ENCODE assay signal across 8 cellular contexts in the genomic region with DNA sequence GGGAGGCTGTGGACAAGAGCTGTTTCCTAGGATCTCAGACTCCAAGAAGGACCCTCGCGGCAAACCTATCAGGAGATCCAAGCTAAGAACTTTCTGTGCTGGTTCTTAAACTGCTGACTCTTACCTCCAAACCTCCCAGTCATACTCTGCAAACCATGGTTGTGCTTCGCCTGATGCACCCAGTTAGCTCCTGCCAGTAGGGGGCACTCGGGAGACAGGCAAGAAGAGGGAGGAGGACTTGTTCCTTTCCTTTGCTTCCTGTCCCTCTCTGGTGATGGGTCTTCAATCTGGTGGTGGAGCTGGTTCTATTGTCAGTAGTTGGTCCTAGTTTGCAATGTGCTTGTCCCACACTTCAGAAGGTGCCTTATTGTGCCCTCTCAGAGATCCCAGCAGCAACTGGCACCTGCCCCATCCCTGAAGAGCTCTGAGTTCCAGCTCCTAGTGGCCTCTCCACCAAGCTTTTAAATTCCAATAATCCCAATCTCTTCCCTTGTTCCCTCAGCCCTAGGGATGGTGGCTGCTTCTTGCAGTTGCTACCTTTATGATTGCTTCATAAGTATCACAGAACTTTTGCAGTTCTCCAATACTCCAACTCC.
DNase-seq lines count a peak whose midpoint lies in the region; ATAC-seq and TF ChIP-seq lines count a peak whose summit lies in the region.

No MANE protein-coding gene starts in this region.

- H3K4me3 ChIP-seq in A673 (ENCODE audit: low read depth, low read length, poor library complexity, severe bottlenecking), result no peak overlapping the region

- no peaks in the 10 kb centered on the region for H3K9me3 ChIP-seq in A673 (ENCODE audit: low read depth, low read length, poor library complexity, severe bottlenecking)

- H3K36me3 ChIP-seq in A673 (ENCODE audit: insufficient read depth, low read length, poor library complexity, severe bottlenecking), result no peaks in the 10 kb centered on the region

- TF ChIP-seq CTCF in A673 (conservative IDR thresholded peaks at IDR 0.05; ENCODE audit: low read depth, low read length), result peak; percentile 91
- peak; percentile 86 for TF ChIP-seq CTCF in GM10266 (IDR thresholded peaks at IDR 0.05; ENCODE audit: control insufficient read depth, insufficient read depth, low read depth, missing control alignments)

- CTCF ChIA-PET in A673 (lab: Charles Lee), result interaction anchor here (0.6 to 1.1 kb wide), 7 partner anchors 9 to 1374 kb away, joined by 3 read pairs; a partner anchor contains a TSS

- no peak for ATAC-seq in HG02938 (IDR thresholded peaks at IDR 0.05; ENCODE audit: unreplicated experiment)

- DNase-seq in A673 (ENCODE audit: low spot score) (peak; percentile 78), GM10266 (ENCODE audit: extremely low spot score) (peak; percentile 69), NCI-H2029 treated with DMSO at 0.1 percent for 48 hours (lab: John Stamatoyannopoulos, UW) (peak; percentile 29), foreskin melanocyte (peak; percentile 48), posterior vena cava (ENCODE audit: low spot score) (no peak)
- peak; percentile 84 for DNase-seq in activated CD4-positive, alpha-beta T cell treated with anti-CD3 and anti-CD28 coated beads for 48 hours
- peak; percentile 34 for DNase-seq in stimulated activated CD4-positive, alpha-beta T cell treated with anti-CD3 and anti-CD28 coated beads, Interleukin-12 subunit alpha, Interleukin-12 subunit beta, amount 100 ng/mL, for 4 hours

- no peak overlapping the region for H3K27ac ChIP-seq in A673 (ENCODE audit: low read depth, low read length, poor library complexity, severe bottlenecking)

- no TSS peak for BruUV-seq in A673 (replicated peaks; lab: Mats Ljungman, UMichigan)

- POLR2A ChIA-PET in A673 (lab: Charles Lee; ENCODE audit: low non-redundant PET), result no interaction called here

- no peaks in the 10 kb centered on the region for H3K4me1 ChIP-seq in A673 (ENCODE audit: insufficient read depth, low read length, poor library complexity, severe bottlenecking)

- intact Hi-C loops in A673 (cut with micrococcal nuclease; ENCODE audit: unreplicated experiment), result loop anchor here (2.0 kb wide), 1 partner anchor 87 kb away; no protein-coding TSS in a partner anchor
- intact Hi-C loops in posterior vena cava (cut with DNase I), result no loop called here

- H3K27me3 ChIP-seq in A673 (replicated peaks; ENCODE audit: insufficient read depth, low read depth, low read length, poor library complexity), result no peaks in the 10 kb centered on the region
